In genomic region chr2:231672617-231673347, GRCh38 we compare ENCODE assay signal across 1 cellular context.
TF ChIP-seq lines count a peak whose summit lies in the region.

No MANE protein-coding gene starts in this region.

TF ChIP-seq in GM12878, 131 proteins besides CTCF, POLR2A, EP300 and RAD21 (continued from another document and continues in another):
- TF ChIP-seq BHLHE40 (IDR thresholded peaks at IDR 0.05; ENCODE audit: borderline replicate concordance in 1 of 2, low read depth in 2 of 2, low read length in 1 of 2), result peak; percentile 75 to 91
- TF ChIP-seq RFX5 (IDR thresholded peaks at IDR 0.05; ENCODE audit: low read depth, low read length), result no peak
- no peak for TF ChIP-seq SRF (IDR thresholded peaks at IDR 0.05; ENCODE audit: low read depth in 2 of 2, low read length in 2 of 2)
- 0 out of 2 replicates have a peak, but pooled peaks have one; percentile 14 for TF ChIP-seq ZNF687 (IDR thresholded peaks at IDR 0.05)
- TF ChIP-seq E4F1 (IDR thresholded peaks at IDR 0.05; ENCODE audit: borderline replicate concordance, partially characterized antibody), result no peak
- TF ChIP-seq RELA (IDR thresholded peaks at IDR 0.05; ENCODE audit: borderline replicate concordance, partially characterized antibody), result peak; percentile 53
- peak; percentile 98 for TF ChIP-seq TCF12 (IDR thresholded peaks at IDR 0.05; ENCODE audit: low read depth, low read length)
- 0 out of 2 replicates have a peak, but pooled peaks have one; percentile 25 for TF ChIP-seq ZNF217 (IDR thresholded peaks at IDR 0.05)
- peak; percentile 85 for TF ChIP-seq PAX5 (IDR thresholded peaks at IDR 0.05; ENCODE audit: borderline replicate concordance, low read depth, low read length)
- peak; percentile 80; the same call in 1 of the 2 replicates for TF ChIP-seq MTA2 (IDR thresholded peaks at IDR 0.05; ENCODE audit: low read depth)
- TF ChIP-seq RELB (IDR thresholded peaks at IDR 0.05; ENCODE audit: low read depth), result peak; percentile 94
- TF ChIP-seq BCL11A (IDR thresholded peaks at IDR 0.05; ENCODE audit: low read depth, low read length), result peak; percentile 77
- no peak for TF ChIP-seq JUND (IDR thresholded peaks at IDR 0.05; ENCODE audit: low read depth, low read length)
- TF ChIP-seq ETV6 (conservative IDR thresholded peaks at IDR 0.05 in 1 of 2, IDR thresholded peaks at IDR 0.05 in 1 of 2; ENCODE audit: borderline replicate concordance in 1 of 2, low read depth in 1 of 2), result no peak
- TF ChIP-seq CBFB (IDR thresholded peaks at IDR 0.05; ENCODE audit: low read depth), result peak; percentile 21
- TF ChIP-seq CREM (IDR thresholded peaks at IDR 0.05; ENCODE audit: low read depth), result peak; percentile 76
- no peak for TF ChIP-seq CHD4 (IDR thresholded peaks at IDR 0.05)
- TF ChIP-seq NFYA (IDR thresholded peaks at IDR 0.05; ENCODE audit: borderline replicate concordance, low read depth, low read length), result no peak
- TF ChIP-seq RAD51 (IDR thresholded peaks at IDR 0.05), result no peak
- 0 out of 2 replicates have a peak, but pooled peaks have one; percentile 34 for TF ChIP-seq MEF2A (IDR thresholded peaks at IDR 0.05; ENCODE audit: insufficient read depth, low read depth, low read length)
- TF ChIP-seq PKNOX1 (IDR thresholded peaks at IDR 0.05), result peak; percentile 22; the same call in 1 of the 2 replicates
- TF ChIP-seq HSF1 (IDR thresholded peaks at IDR 0.05; ENCODE audit: low read depth, low read length), result no peak
- no peak for TF ChIP-seq ATF3 (IDR thresholded peaks at IDR 0.05; ENCODE audit: borderline replicate concordance, extremely low read depth, low read depth, low read length)
- TF ChIP-seq IKZF1 (conservative IDR thresholded peaks at IDR 0.05), result peak; percentile 96
- 0 out of 2 replicates have a peak, but pooled peaks have one; percentile 51 for TF ChIP-seq ATF7 (IDR thresholded peaks at IDR 0.05; ENCODE audit: low read depth)
- peak; percentile 51 for TF ChIP-seq CUX1 (IDR thresholded peaks at IDR 0.05; ENCODE audit: insufficient replicate concordance, low read depth, low read length)
- TF ChIP-seq RBBP5 (conservative IDR thresholded peaks at IDR 0.05), result no peak
- TF ChIP-seq ZSCAN29 (IDR thresholded peaks at IDR 0.05), result no peak
- peak; percentile 94 to 95 for TF ChIP-seq IKZF2 (IDR thresholded peaks at IDR 0.05)
- TF ChIP-seq IRF3 (IDR thresholded peaks at IDR 0.05), result no peak
- TF ChIP-seq POLR2AphosphoS2 (IDR thresholded peaks at IDR 0.05; ENCODE audit: low read depth, low read length), result no peak
- TF ChIP-seq ATF2 (IDR thresholded peaks at IDR 0.05; ENCODE audit: low read length), result no peak
- TF ChIP-seq SREBF1 (IDR thresholded peaks at IDR 0.05; ENCODE audit: low read length), result no peak
- TF ChIP-seq RCOR1 (conservative IDR thresholded peaks at IDR 0.05; ENCODE audit: low read depth, low read length), result no peak
- TF ChIP-seq NKRF (conservative IDR thresholded peaks at IDR 0.05), result peak; percentile 62; the same call in 1 of the 2 replicates
- TF ChIP-seq EZH2 (IDR thresholded peaks at IDR 0.05; ENCODE audit: borderline replicate concordance, control insufficient read depth, low read depth, low read length), result no peak
